34 cellular contexts compared by ENCODE assay signal in genomic region chr3:160857476-160857875, GRCh38.
DNase-seq lines count a peak whose midpoint lies in the region; ATAC-seq and TF ChIP-seq lines count a peak whose summit lies in the region.
"Had no signal": no experiment of that assay in that cellular context is flagged by ENCODE, and none has a peak within 500 bp of the region (broad histone marks: within the 10 kb centered on the region; RNA-seq: fewer than 3 reads in every experiment).

No MANE protein-coding gene starts in this region.

- H3K4me1 Mint-ChIP-seq in GM23338 (peaks cover 16% of the 10 kb centered on the region; the same call in 2 of the 3 replicates), glutamatergic neuron (ENCODE audit: low read depth, unreplicated experiment) (peaks cover 31% of the 10 kb centered on the region)
- H3K4me1 Mint-ChIP-seq: B cell; CD14-positive monocyte; CD4-positive, alpha-beta memory T cell; CD4-positive, CD25-positive, alpha-beta regulatory T cell; CD8-positive, alpha-beta memory T cell had no signal

- H3K79me2 ChIP-seq in GM23338 (replicated peaks; ENCODE audit: insufficient read depth), result no peaks in the 10 kb centered on the region

- no peaks in the 10 kb centered on the region for H3K27me3 ChIP-seq in GM23338 (ENCODE audit: insufficient read depth)
- H3K27me3 ChIP-seq: BE2C; BLaER1; BLaER1 treated with 17β-estradiol and CSF1 and Interleukin-3, amounts not matched to agents 10 nM and 100 nM had no signal

- H3K4me1 ChIP-seq in GM23338 (ENCODE audit: insufficient read depth), result peaks cover 9% of the 10 kb centered on the region
- H3K4me1 ChIP-seq: A549, Caco-2 had no signal

- H3K4me2 ChIP-seq in GM23338, result no peak overlapping the region
- H3K4me2 ChIP-seq: A549; BLaER1; BLaER1 treated with 17β-estradiol and CSF1 and Interleukin-3, amounts not matched to agents 10 nM and 100 nM had no signal

- H3K27me3 Mint-ChIP-seq in GM23338 (ENCODE audit: insufficient read depth, low read depth, poor library complexity), result peaks cover 2% of the 10 kb centered on the region
- H3K27me3 Mint-ChIP-seq in glutamatergic neuron (ENCODE audit: unreplicated experiment), result no peaks in the 10 kb centered on the region
- H3K27me3 Mint-ChIP-seq: CD4-positive, alpha-beta memory T cell; CD4-positive, alpha-beta T cell; CD4-positive, CD25-positive, alpha-beta regulatory T cell had no signal

- no peak overlapping the region for H3K4me3 ChIP-seq in GM23338
- H3K4me3 ChIP-seq: A549; BLaER1; BLaER1 treated with 17β-estradiol and CSF1 and Interleukin-3, amounts not matched to agents 10 nM and 100 nM had no signal

- H3K36me3 ChIP-seq in GM23338 (ENCODE audit: insufficient read depth), result no peaks in the 10 kb centered on the region
- H3K36me3 ChIP-seq: BE2C; BLaER1; BLaER1 treated with 17β-estradiol and CSF1 and Interleukin-3, amounts not matched to agents 10 nM and 100 nM had no signal

- H3K4me3 Mint-ChIP-seq in GM23338 (no peak overlapping the region), glutamatergic neuron (ENCODE audit: unreplicated experiment) (no peak overlapping the region)
- H3K4me3 Mint-ChIP-seq: B cell; CD14-positive monocyte; CD4-positive, alpha-beta memory T cell; CD4-positive, alpha-beta T cell; CD4-positive, CD25-positive, alpha-beta regulatory T cell; CD8-positive, alpha-beta memory T cell; CD8-positive, alpha-beta T cell had no signal

- H3K9me3 Mint-ChIP-seq in GM23338 (peaks cover 6% of the 10 kb centered on the region; the same call in 2 of the 3 replicates), glutamatergic neuron (ENCODE audit: unreplicated experiment) (peaks cover 4% of the 10 kb centered on the region)
- H3K9me3 Mint-ChIP-seq: CD4-positive, alpha-beta T cell had no signal

- no peak overlapping the region for H3K27ac ChIP-seq in GM23338 (ENCODE audit: low read depth)
- H3K27ac ChIP-seq: 22Rv1; A549; BLaER1; BLaER1 treated with 17β-estradiol and CSF1 and Interleukin-3, amounts not matched to agents 10 nM and 100 nM; C4-2B had no signal

- no peaks in the 10 kb centered on the region for H3F3A ChIP-seq in GM23338 (replicated peaks; ENCODE audit: low read depth)

- no peak for TF ChIP-seq CTCF in GM23338 (conservative IDR thresholded peaks at IDR 0.05; ENCODE audit: low read depth in 2 of 2)
- no peak for TF ChIP-seq CTCF in glutamatergic neuron (IDR thresholded peaks at IDR 0.05; ENCODE audit: partially characterized antibody, unreplicated experiment)

- in situ Hi-C loops in SK-MEL-5 (cut with HindIII; ENCODE audit: low pct_unique_long_range_greater_than_20kb, low sequenced_read_pairs), result no loop called here

- no peak overlapping the region for H2AFZ ChIP-seq in GM23338

- peaks cover 6% of the 10 kb centered on the region; the same call in 2 of the 3 replicates for H3K36me3 Mint-ChIP-seq in GM23338 (ENCODE audit: low read depth)
- no peaks in the 10 kb centered on the region for H3K36me3 Mint-ChIP-seq in glutamatergic neuron (ENCODE audit: unreplicated experiment)
- H3K36me3 Mint-ChIP-seq: CD14-positive monocyte; CD4-positive, alpha-beta memory T cell; CD4-positive, CD25-positive, alpha-beta regulatory T cell; CD8-positive, alpha-beta T cell had no signal

- no peaks in the 10 kb centered on the region for H4K20me1 ChIP-seq in GM23338 (replicated peaks; ENCODE audit: insufficient read depth)
- H4K20me1 ChIP-seq: BLaER1; BLaER1 treated with 17β-estradiol and CSF1 and Interleukin-3, amounts not matched to agents 10 nM and 100 nM had no signal

- no peak for ATAC-seq in GM23338
- no peak for ATAC-seq in GM21423 (IDR thresholded peaks at IDR 0.05; ENCODE audit: unreplicated experiment)
- ATAC-seq: A549; CD8-positive, alpha-beta T cell had no signal

- H3K9me2 ChIP-seq in GM23338 (ENCODE audit: insufficient read depth), result peaks cover 7% of the 10 kb centered on the region; the same call in 1 of the 2 replicates

- H3K27ac Mint-ChIP-seq in GM23338, result peak overlapping the region; percentile 60; the same call in 1 of the 2 replicates
- peak overlapping the region; percentile 39 for H3K27ac Mint-ChIP-seq in glutamatergic neuron (ENCODE audit: unreplicated experiment)
- H3K27ac Mint-ChIP-seq: B cell; CD14-positive monocyte; CD4-positive, alpha-beta memory T cell; CD4-positive, alpha-beta T cell; CD4-positive, CD25-positive, alpha-beta regulatory T cell; CD8-positive, alpha-beta memory T cell; CD8-positive, alpha-beta T cell had no signal

- DNase-seq in GM23338 (ENCODE audit: low spot score) (no peak), SK-MEL-5 (ENCODE audit: low read depth, low spot score) (peak; percentile 16), foreskin melanocyte (peak; percentile 62), glutamatergic neuron (no peak), NCI-H2171 (lab: John Stamatoyannopoulos, UW) (no peak), DMS153 (lab: John Stamatoyannopoulos, UW) (no peak)
- DNase-seq in activated CD4-positive, CD25-positive, alpha-beta regulatory T cell treated with anti-CD3 and anti-CD28 coated beads, Interleukin-2, amount 50 U/mL, for 72 hours, result no peak
- DNase-seq: 8988T; ACHN; AML-193; BE2C; C1 segment of cervical spinal cord; Caco-2; Calu3; CD4-positive, alpha-beta memory T cell; CD4-positive, alpha-beta T cell; CD4-positive, CD25-positive, alpha-beta regulatory T cell; CD8-positive, alpha-beta memory T cell; CD8-positive, alpha-beta T cell; COR-L47; DMS 273 treated with DMSO at 0.1 percent for 48 hours; DMS53; DMS79; DMS79 treated with DMSO at 0.1 percent for 48 hours; DND-41; EL had no signal

TF ChIP-seq in GM23338, 12 proteins besides CTCF, POLR2A, EP300 and RAD21:
- TF ChIP-seq ZNF331 (CRISPR knock-in tag; IDR thresholded peaks at IDR 0.05; ENCODE audit: low read depth), result no peak
- TF ChIP-seq NANOG (IDR thresholded peaks at IDR 0.05; ENCODE audit: borderline replicate concordance), result no peak
- TF ChIP-seq JUNB (IDR thresholded peaks at IDR 0.05; ENCODE audit: unreplicated experiment), result no peak
- TF ChIP-seq EZH2 (IDR thresholded peaks at IDR 0.05; ENCODE audit: low read depth, unreplicated experiment), result no peak
- TF ChIP-seq EZH2phosphoT487 (IDR thresholded peaks at IDR 0.05; ENCODE audit: unreplicated experiment), result no peak
- TF ChIP-seq ETS1 (IDR thresholded peaks at IDR 0.05), result no peak

Comparison
In these comparisons a context has a peak if more than half of its experiments do, and no peak if none do; other contexts are left out.
1. DNase-seq: peak in SK-MEL-5 (single experiment) and foreskin melanocyte (single experiment); none in GM23338 (single experiment), glutamatergic neuron (single experiment), NCI-H2171 (single experiment), activated CD4-positive, CD25-positive, alpha-beta regulatory T cell treated with anti-CD3 and anti-CD28 coated beads, Interleukin-2, amount 50 U/mL, for 72 hours (single experiment) and DMS153 (single experiment).